8 cellular contexts compared by ENCODE assay signal in the genomic region with DNA sequence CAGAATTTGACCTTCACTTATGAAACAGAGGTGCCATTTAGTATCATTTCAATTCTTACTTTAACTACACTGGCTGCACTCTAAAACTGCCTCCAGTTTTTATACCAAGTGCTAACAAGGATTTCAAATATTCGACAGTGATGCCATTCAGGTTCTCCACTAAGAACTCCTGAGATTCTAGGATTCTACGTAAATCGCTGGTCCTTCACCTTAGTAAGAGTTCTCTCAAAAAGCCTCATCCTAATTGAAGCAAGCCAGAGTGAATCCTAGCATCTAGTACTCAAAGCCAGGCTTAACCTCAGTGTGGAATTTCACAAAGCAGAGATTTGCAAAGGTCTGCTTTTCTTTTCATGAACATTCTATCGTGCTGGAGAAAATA. TPM values are rescaled to one million over a fixed set of nuclear protein-coding genes. Genes with fewer than 3 reads are reported as not detected.
DNase-seq lines count a peak whose midpoint lies in the region; ATAC-seq and TF ChIP-seq lines count a peak whose summit lies in the region.

No MANE protein-coding gene starts in this region.

- H4K20me1 ChIP-seq in HCT116 (ENCODE audit: insufficient read depth): peaks cover 65% of the 10 kb centered on the region
- H4K20me1 ChIP-seq in hepatocyte (ENCODE audit: insufficient read depth, poor library complexity, severe bottlenecking): peaks cover 79% of the 10 kb centered on the region

- TF ChIP-seq CTCF in HCT116 (IDR thresholded peaks at IDR 0.05 in 2 of 3, conservative IDR thresholded peaks at IDR 0.05 in 1 of 3; ENCODE audit: borderline replicate concordance in 1 of 3, insufficient read depth in 1 of 3, low read depth in 2 of 3, low read length in 2 of 3): no peak
- no peak for TF ChIP-seq CTCF in hepatocyte (IDR thresholded peaks at IDR 0.05; ENCODE audit: poor library complexity)
- TF ChIP-seq CTCF in spleen (IDR thresholded peaks at IDR 0.05 in 8 of 11, conservative IDR thresholded peaks at IDR 0.05 in 3 of 11): no peak

- TF ChIP-seq POLR2A in HCT116 (IDR thresholded peaks at IDR 0.05; ENCODE audit: borderline replicate concordance, extremely low read depth, insufficient read depth, insufficient read length) (no peak), spleen (IDR thresholded peaks at IDR 0.05) (no peak)

- peak overlapping the region; percentile 92 for H3K4me3 Mint-ChIP-seq in activated T-helper 1 cell treated with anti-CD3 and anti-CD28 coated beads, Interleukin-12 subunit alpha, Interleukin-12 subunit beta, Interleukin-2, Interleukin-4 antibody, amounts not matched to agents 30 ng/mL and 10 ng/mL and 1 ng/mL, durations not matched to agents 14 hours and 24 hours and 36 hours

- TF ChIP-seq RAD21 in HCT116 (IDR thresholded peaks at IDR 0.05; ENCODE audit: low read depth): no peak

- DNase-seq in HCT116 (ENCODE audit: low read depth, low spot score): no peak
- DNase-seq in activated T-helper 1 cell treated with anti-CD3 and anti-CD28 coated beads, Interleukin-12 subunit alpha, Interleukin-12 subunit beta, Interleukin-2, Interleukin-4 antibody, amounts not matched to agents 30 ng/mL and 10 ng/mL and 1 ng/mL, durations not matched to agents 14 hours and 24 hours and 36 hours (ENCODE audit: low spot score): no peak
- no peak for DNase-seq in hepatocyte (ENCODE audit: low spot score)
- no peak for DNase-seq in spleen
- DNase-seq in NCI-H1436 (lab: John Stamatoyannopoulos, UW): no peak
- no peak for DNase-seq in OCI-M2 (lab: John Stamatoyannopoulos, UW; ENCODE audit: unreplicated experiment)
- DNase-seq in NCI-H128 (lab: John Stamatoyannopoulos, UW; ENCODE audit: unreplicated experiment): no peak

- no TSS peak for BruUV-seq in HCT116 (replicated peaks; lab: Mats Ljungman, UMichigan)

- H3K36me3 ChIP-seq in HCT116 (ENCODE audit: control insufficient read depth in 1 of 2, insufficient read depth in 2 of 2, low read length in 2 of 2): peaks cover 66 to 70% of the 10 kb centered on the region in 2 experiments
- peaks cover 22% of the 10 kb centered on the region for H3K36me3 ChIP-seq in hepatocyte (replicated peaks; ENCODE audit: insufficient read depth, low read depth)
- peaks cover 0 to 71% (median 65%) of the 10 kb centered on the region in 6 donors for H3K36me3 ChIP-seq in spleen

- H3K4me1 Mint-ChIP-seq in activated T-helper 1 cell treated with anti-CD3 and anti-CD28 coated beads, Interleukin-12 subunit alpha, Interleukin-12 subunit beta, Interleukin-2, Interleukin-4 antibody, amounts not matched to agents 30 ng/mL and 10 ng/mL and 1 ng/mL, durations not matched to agents 14 hours and 24 hours and 36 hours (ENCODE audit: low read depth): peaks cover 70% of the 10 kb centered on the region

- no peak overlapping the region for H2AFZ ChIP-seq in HCT116 (ENCODE audit: low read depth, low read length, poor library complexity, severe bottlenecking)
- no peak overlapping the region for H2AFZ ChIP-seq in hepatocyte

- whole genome bisulfite sequencing in hepatocyte (ENCODE audit: low lambda C conversion rate, missing lambda C conversion rate): 58% methylated on average over 4 of the region's 4 CpGs
- WGBS in spleen, 5 donors: 65 to 72% (median 69%) methylated on average over 4 of the region's 4 CpGs

- H3K27ac Mint-ChIP-seq in activated T-helper 1 cell treated with anti-CD3 and anti-CD28 coated beads, Interleukin-12 subunit alpha, Interleukin-12 subunit beta, Interleukin-2, Interleukin-4 antibody, amounts not matched to agents 30 ng/mL and 10 ng/mL and 1 ng/mL, durations not matched to agents 14 hours and 24 hours and 36 hours: peak overlapping the region; percentile 44

- peak overlapping the region; percentile 91; the same call in 1 of the 2 replicates for H3K9ac ChIP-seq in HCT116 (ENCODE audit: low read length)

- H3K27me3 ChIP-seq in HCT116 (ENCODE audit: insufficient read depth, low read length) (no peaks in the 10 kb centered on the region), hepatocyte (no peaks in the 10 kb centered on the region), spleen (replicated peaks in 1 of 7) (no peaks in the 10 kb centered on the region)

- H3K79me2 ChIP-seq in HCT116 (ENCODE audit: insufficient read depth, low read length) (peaks cover 85% of the 10 kb centered on the region), hepatocyte (peaks cover 81% of the 10 kb centered on the region)

- CTCF ChIA-PET in HCT116 (lab: Charles Lee): no interaction called here

- H3K9me2 ChIP-seq in HCT116 (ENCODE audit: insufficient read depth) (no peaks in the 10 kb centered on the region), hepatocyte (replicated peaks; ENCODE audit: insufficient read depth) (no peaks in the 10 kb centered on the region)

- H3K9me3 ChIP-seq in HCT116 (ENCODE audit: control insufficient read depth in 1 of 2, insufficient read depth in 1 of 2, low read depth in 1 of 2, low read length in 2 of 2): no peaks in the 10 kb centered on the region
- no peaks in the 10 kb centered on the region for H3K9me3 ChIP-seq in hepatocyte (ENCODE audit: low read depth)
- no peaks in the 10 kb centered on the region for H3K9me3 ChIP-seq in spleen

- intact Hi-C loops in HCT116 (cut with micrococcal nuclease): loop anchor here (5.0 kb wide), 1 partner anchor 83 kb away; no protein-coding TSS in a partner anchor
- intact Hi-C loops in activated T-helper 1 cell treated with anti-CD3 and anti-CD28 coated beads, Interleukin-12 subunit alpha, Interleukin-12 subunit beta, Interleukin-2, Interleukin-4 antibody, amounts not matched to agents 30 ng/mL and 10 ng/mL and 1 ng/mL, durations not matched to agents 14 hours and 24 hours and 36 hours (cut with micrococcal nuclease): loop anchor here (1.0 kb wide), 1 partner anchor 8 kb away; no protein-coding TSS in a partner anchor
- intact Hi-C loops in spleen (cut with DNase I; ENCODE audit: low total_unique reads): no loop called here

- H3K27me3 Mint-ChIP-seq in activated T-helper 1 cell treated with anti-CD3 and anti-CD28 coated beads, Interleukin-12 subunit alpha, Interleukin-12 subunit beta, Interleukin-2, Interleukin-4 antibody, amounts not matched to agents 30 ng/mL and 10 ng/mL and 1 ng/mL, durations not matched to agents 14 hours and 24 hours and 36 hours (ENCODE audit: insufficient read depth): peaks cover 3% of the 10 kb centered on the region

- peak overlapping the region; percentile 96 for H3K4me2 ChIP-seq in HCT116 (ENCODE audit: low read length)
- H3K4me2 ChIP-seq in hepatocyte: peak overlapping the region; percentile 88

- peak overlapping the region; percentile 95; the same call in 1 of the 2 replicates for H3K27ac ChIP-seq in HCT116 (ENCODE audit: low read depth, low read length)
- H3K27ac ChIP-seq in hepatocyte: peak overlapping the region; percentile 99
- H3K27ac ChIP-seq in spleen: peak overlapping the region in 7 of 8 donors; percentile 29 to 100 (median 39)

- H3K9me3 Mint-ChIP-seq in activated T-helper 1 cell treated with anti-CD3 and anti-CD28 coated beads, Interleukin-12 subunit alpha, Interleukin-12 subunit beta, Interleukin-2, Interleukin-4 antibody, amounts not matched to agents 30 ng/mL and 10 ng/mL and 1 ng/mL, durations not matched to agents 14 hours and 24 hours and 36 hours: no peaks in the 10 kb centered on the region

- H3K36me3 Mint-ChIP-seq in activated T-helper 1 cell treated with anti-CD3 and anti-CD28 coated beads, Interleukin-12 subunit alpha, Interleukin-12 subunit beta, Interleukin-2, Interleukin-4 antibody, amounts not matched to agents 30 ng/mL and 10 ng/mL and 1 ng/mL, durations not matched to agents 14 hours and 24 hours and 36 hours (ENCODE audit: low read depth): peaks cover 59% of the 10 kb centered on the region

- H3K4me3 ChIP-seq in HCT116 (replicated peaks in 1 of 2; ENCODE audit: low read depth in 1 of 2, low read length in 2 of 2): no peak overlapping the region
- peak overlapping the region; percentile 97 for H3K4me3 ChIP-seq in hepatocyte
- H3K4me3 ChIP-seq in spleen: peak overlapping the region in 7 of 8 donors; percentile 10 to 99 (median 94)

- ATAC-seq in HCT116: no peak
- ATAC-seq in GM18907 (IDR thresholded peaks at IDR 0.05; ENCODE audit: unreplicated experiment): no peak

- peaks cover 35 to 71% of the 10 kb centered on the region in 2 experiments for H3K4me1 ChIP-seq in HCT116 (ENCODE audit: control insufficient read depth in 1 of 2, insufficient read depth in 2 of 2, low read length in 2 of 2)
- H3K4me1 ChIP-seq in hepatocyte (ENCODE audit: insufficient read depth): peaks cover 57% of the 10 kb centered on the region
- H3K4me1 ChIP-seq in spleen: peaks cover 40 to 82% (median 76%) of the 10 kb centered on the region in 6 donors

- RAD21 ChIA-PET in HCT116 (lab: Charles Lee; ENCODE audit: low non-redundant PET in 1 of 2, low total read pairs in 2 of 2, uncharacterized antibody in 2 of 2, unreplicated experiment in 2 of 2): no interaction called here

- POLR2A ChIA-PET in HCT116 (lab: Charles Lee): interaction anchor here (2.0 to 7.6 kb wide), 2 partner anchors 12 to 178 kb away, joined by 6 to 82 read pairs; no protein-coding TSS in a partner anchor

TF ChIP-seq in HCT116, 20 proteins besides CTCF, POLR2A, EP300 and RAD21:
- 0 out of 2 replicates have a peak, but pooled peaks have one; percentile 13 for TF ChIP-seq SIN3A (IDR thresholded peaks at IDR 0.05; ENCODE audit: low read depth)
- TF ChIP-seq YY1 (IDR thresholded peaks at IDR 0.05; ENCODE audit: extremely low read depth, insufficient replicate concordance, low read depth, low read length): no peak
- TF ChIP-seq POLR2AphosphoS5 (IDR thresholded peaks at IDR 0.05; ENCODE audit: low read depth, low read length): peak; percentile 48; the same call in 1 of the 2 replicates

RNA-seq across cellular contexts. Expression of a gene that starts 3.5 kb away (rescaled TPM):
- total RNA-seq in HCT116 (2021; ENCODE audit: unreplicated experiment): 1,049 TPM
- 307 and 350 TPM in 2 replicates for polyA plus RNA-seq in HCT116 (2012)
- 157 and 161 TPM in 2 replicates for total RNA-seq in activated T-helper 1 cell treated with anti-CD3 and anti-CD28 coated beads, Interleukin-12 subunit alpha, Interleukin-12 subunit beta, Interleukin-2, Interleukin-4 antibody, amounts not matched to agents 30 ng/mL and 10 ng/mL and 1 ng/mL, durations not matched to agents 14 hours and 24 hours and 36 hours
- 372 and 373 TPM in 2 replicates for total RNA-seq in hepatocyte
- 139 and 144 TPM in 2 replicates for polyA plus RNA-seq in hepatocyte
- total RNA-seq in spleen: 100 to 1,000 TPM; 118 to 297 (median 211) TPM
- polyA plus RNA-seq in spleen: 10 to 100 TPM; 40.7 to 55.9 (median 49.8) TPM

Comparison
In these comparisons a context has a peak if more than half of its experiments do, and no peak if none do; other contexts are left out.
1. H3K27ac ChIP-seq: peak in every context shown above with its lines; median percentile 99 in hepatocyte; 95 in HCT116; 39 in spleen.
2. H3K4me3 ChIP-seq: peak in hepatocyte (single experiment) and spleen (7 of 8); none in HCT116 (0 of 2).